In genomic region chr3:52521881-52522650, GRCh38 we compare ENCODE assay signal across 2 cellular contexts.
TF ChIP-seq lines count a peak whose summit lies in the region.

No MANE protein-coding gene starts in this region.

TF ChIP-seq in HEK293, 187 proteins besides CTCF, POLR2A, EP300 and RAD21:
- no peak for TF ChIP-seq ZNF211 (tag by site-specific recombination; IDR thresholded peaks at IDR 0.05; ENCODE audit: low read depth)
- TF ChIP-seq ZNF600 (tag by site-specific recombination; IDR thresholded peaks at IDR 0.05): peak; percentile 80; the same call in 1 of the 2 replicates

TF ChIP-seq in H1, 55 proteins besides CTCF, POLR2A, EP300 and RAD21:
- TF ChIP-seq, protein P1, sequence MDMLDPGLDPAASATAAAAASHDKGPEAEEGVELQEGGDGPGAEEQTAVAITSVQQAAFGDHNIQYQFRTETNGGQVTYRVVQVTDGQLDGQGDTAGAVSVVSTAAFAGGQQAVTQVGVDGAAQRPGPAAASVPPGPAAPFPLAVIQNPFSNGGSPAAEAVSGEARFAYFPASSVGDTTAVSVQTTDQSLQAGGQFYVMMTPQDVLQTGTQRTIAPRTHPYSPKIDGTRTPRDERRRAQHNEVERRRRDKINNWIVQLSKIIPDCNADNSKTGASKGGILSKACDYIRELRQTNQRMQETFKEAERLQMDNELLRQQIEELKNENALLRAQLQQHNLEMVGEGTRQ (IDR thresholded peaks at IDR 0.05; ENCODE audit: low read length): no peak
- TF ChIP-seq KDM4A (IDR thresholded peaks at IDR 0.05; ENCODE audit: low read depth, low read length, severe bottlenecking) (no peak), FOSL1 (IDR thresholded peaks at IDR 0.05; ENCODE audit: insufficient read depth, low read depth, low read length) (no peak), CHD2 (IDR thresholded peaks at IDR 0.05; ENCODE audit: low read length) (no peak), HDAC6 (IDR thresholded peaks at IDR 0.05; ENCODE audit: low read depth, low read length) (no peak), CTBP2 (IDR thresholded peaks at IDR 0.05; ENCODE audit: borderline replicate concordance, insufficient read depth, insufficient read length, low read length) (no peak), BRCA1 (IDR thresholded peaks at IDR 0.05; ENCODE audit: low read depth, low read length) (no peak), CBX5 (IDR thresholded peaks at IDR 0.05; ENCODE audit: low read depth, low read length) (no peak), KDM1A (IDR thresholded peaks at IDR 0.05; ENCODE audit: borderline replicate concordance, low read length) (no peak), RXRA (IDR thresholded peaks at IDR 0.05; ENCODE audit: insufficient read depth, low read depth, low read length) (no peak), NANOG (IDR thresholded peaks at IDR 0.05; ENCODE audit: insufficient read depth, low read depth, low read length, poor library complexity, severe bottlenecking) (no peak)
